In the genomic region with DNA sequence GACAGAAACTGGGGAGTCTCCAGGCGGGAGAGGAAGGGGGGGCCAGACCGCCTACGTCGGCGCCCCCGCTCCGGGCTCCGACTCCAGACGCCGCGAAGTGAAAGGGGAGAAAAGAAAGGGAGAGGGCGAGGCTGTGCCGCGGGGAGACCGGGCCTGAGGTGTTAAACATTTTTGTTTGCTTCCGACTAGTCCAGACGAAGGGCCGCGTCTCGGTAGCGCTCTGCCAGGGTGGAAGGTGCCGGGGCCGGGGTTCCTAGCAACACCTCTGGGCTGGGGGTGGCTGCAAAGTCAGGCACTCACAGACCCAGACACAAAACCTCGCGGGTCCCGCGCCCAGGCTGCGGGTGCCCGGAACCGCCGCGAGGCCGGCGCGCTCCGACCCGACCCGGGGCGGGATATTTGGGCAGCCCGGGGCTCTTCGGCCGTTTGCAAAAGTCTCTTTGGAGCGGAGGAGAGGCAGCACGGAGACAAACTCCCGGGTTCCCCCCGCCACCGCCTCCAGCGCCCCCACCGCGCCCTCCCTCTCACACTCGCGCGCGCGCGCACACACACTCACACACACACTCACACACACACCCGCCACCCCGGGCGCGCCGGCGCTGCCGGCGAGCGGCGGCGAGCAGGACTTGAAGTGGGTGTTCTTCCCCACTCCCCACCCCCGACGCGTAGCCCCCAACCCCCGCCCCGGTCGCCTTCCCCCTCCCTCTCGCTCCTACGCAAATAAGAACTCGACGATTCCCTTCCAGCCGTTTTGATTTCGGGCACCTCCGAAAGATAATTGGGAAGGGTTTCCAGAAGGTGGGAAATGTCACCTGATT, we compare ENCODE assay signal across 8 cellular contexts. TPM values are rescaled to one million over a fixed set of nuclear protein-coding genes. Genes with fewer than 3 reads are reported as not detected.
DNase-seq lines count a peak whose midpoint lies in the region; ATAC-seq, FAIRE-seq and TF ChIP-seq lines count a peak whose summit lies in the region.

No MANE protein-coding gene starts in this region.

- no peaks in the 10 kb centered on the region for H3K27me3 ChIP-seq in bronchial epithelial cell (ENCODE audit: control insufficient read depth, insufficient read depth, low read length)
- no peaks in the 10 kb centered on the region for H3K27me3 ChIP-seq in keratinocyte (ENCODE audit: control insufficient read depth, extremely low read depth, insufficient read depth, low read length)

- H3K4me3 ChIP-seq in bronchial epithelial cell (ENCODE audit: low read depth, low read length) (peak overlapping the region; percentile 55), keratinocyte (ENCODE audit: control insufficient read depth in 2 of 3, extremely low read depth in 1 of 3, insufficient read depth in 2 of 3, low read depth in 1 of 3, low read length in 3 of 3) (peak overlapping the region; percentile 54 to 100 (median 84))

- H3K4me2 ChIP-seq in keratinocyte (ENCODE audit: control insufficient read depth, extremely low read depth, insufficient read depth, low read depth, low read length) = peak overlapping the region; percentile 85

- no peak for FAIRE-seq in bronchial epithelial cell (lab: Jason Lieb, UNC)
- FAIRE-seq in keratinocyte (lab: Jason Lieb, UNC) = no peak

- H3K9me1 ChIP-seq in keratinocyte (ENCODE audit: control insufficient read depth, extremely low read depth, insufficient read depth, low read length) = no peaks in the 10 kb centered on the region

- H3K36me3 ChIP-seq in bronchial epithelial cell (ENCODE audit: control insufficient read depth, insufficient read depth, low read length) (no peaks in the 10 kb centered on the region), keratinocyte (ENCODE audit: control insufficient read depth in 2 of 2, extremely low read depth in 1 of 2, insufficient read depth in 2 of 2, low read length in 2 of 2) (peaks cover 10 to 22% of the 10 kb centered on the region in 2 experiments)

- peaks cover 4% of the 10 kb centered on the region for H4K20me1 ChIP-seq in keratinocyte (ENCODE audit: control insufficient read depth, extremely low read depth, insufficient read depth, low read length)

- H3K9ac ChIP-seq in keratinocyte (ENCODE audit: control insufficient read depth, extremely low read depth, insufficient read depth, low read length) = peak overlapping the region; percentile 99

- peaks cover 31% of the 10 kb centered on the region for H3K79me2 ChIP-seq in keratinocyte (ENCODE audit: control insufficient read depth, insufficient read depth, low read length)

- CTCF ChIA-PET in RWPE1 (lab: Yijun Ruan, JAX) = interaction anchor here (0.5 to 1.0 kb wide), 4 partner anchors 281 to 742 kb away, joined by 3 to 4 read pairs (median 3); no protein-coding TSS in a partner anchor

- dilution Hi-C loops in keratinocyte (cut with MboI; ENCODE audit: extremely low pct_ligation_motif_present, low sequenced_read_pairs) = no loop called here

- DNase-seq in stimulated activated CD4-positive, alpha-beta T cell treated with anti-CD3 and anti-CD28 coated beads, Interleukin-1b, Interleukin-23, amount 100 ng/mL, for 48 hours = peak; percentile 10
- no peak for DNase-seq in stimulated activated CD4-positive, alpha-beta T cell treated with anti-CD3 and anti-CD28 coated beads, Interleukin-12 subunit alpha, Interleukin-12 subunit beta, amount 100 ng/mL, for 4 hours
- DNase-seq in RWPE1 (ENCODE audit: low spot score) = peak; percentile 74
- DNase-seq in bronchial epithelial cell (ENCODE audit: low read depth) = no peak
- DNase-seq in keratinocyte (ENCODE audit: low read depth, low spot score) = no peak
- peak; percentile 39 for DNase-seq in stimulated activated CD4-positive, alpha-beta T cell treated with anti-CD3 and anti-CD28 coated beads, Interleukin-4, amount 100 ng/mL, for 1 hour
- no peak for DNase-seq in cerebellar nuclear complex (lab: John Stamatoyannopoulos, UW)

- peaks cover 15% of the 10 kb centered on the region for H3K4me1 ChIP-seq in keratinocyte (ENCODE audit: control insufficient read depth, extremely low read depth, insufficient read depth, low read length)

- no peak for ATAC-seq in GM19023 (IDR thresholded peaks at IDR 0.05; ENCODE audit: unreplicated experiment)

- H3K9me3 ChIP-seq in keratinocyte (ENCODE audit: control insufficient read depth, low read depth, low read length) = no peaks in the 10 kb centered on the region

- H3K27ac ChIP-seq in RWPE1 (peak overlapping the region; percentile 97), keratinocyte (ENCODE audit: control insufficient read depth, insufficient read depth, low read length) (peak overlapping the region; percentile 97)

- POLR2A ChIA-PET in RWPE1 (lab: Yijun Ruan, JAX; ENCODE audit: low non-redundant PET) = no interaction called here

- TF ChIP-seq CTCF in RWPE1 (conservative IDR thresholded peaks at IDR 0.05; ENCODE audit: low read depth) (no peak), bronchial epithelial cell (IDR thresholded peaks at IDR 0.05; ENCODE audit: insufficient read depth, low read length, severe bottlenecking) (no peak), keratinocyte (optimal IDR thresholded peaks at IDR 0.05 in 1 of 3, IDR thresholded peaks at IDR 0.05 in 1 of 3, conservative IDR thresholded peaks at IDR 0.05 in 1 of 3; ENCODE audit: extremely low read depth in 1 of 3, insufficient read depth in 2 of 3, low read length in 3 of 3) (no peak)

- H2AFZ ChIP-seq in keratinocyte (ENCODE audit: control insufficient read depth, low read length) = peak overlapping the region; percentile 47

RNA-seq across cellular contexts. Expression of gene FST, which starts 0.6 kb away (rescaled TPM):
- 12.8 and 85.0 TPM in 2 replicates for total RNA-seq in bronchial epithelial cell
- polyA plus RNA-seq in keratinocyte = 139 to 557 TPM (median 276 TPM) in 3 replicates
- polyA plus RNA-seq in keratinocyte (2011; ENCODE audit: low read depth) = 77.5 TPM
- 105 and 118 TPM in 2 replicates for polyA plus RNA-seq in keratinocyte (2011; cell fraction: cytosol; rRNA removed)
- 265 and 297 TPM in 2 replicates for polyA plus RNA-seq in keratinocyte (2011; cell fraction: nucleus; rRNA removed)
- polyA plus RNA-seq in keratinocyte (2012; ENCODE audit: low replicate concordance) = 81.9 and 365 TPM in 2 replicates
- 59.5 to 152 TPM (median 143 TPM) in 3 replicates for polyA minus RNA-seq in keratinocyte
- 65.6 TPM for polyA minus RNA-seq in keratinocyte (2011; cell fraction: cytosol; rRNA and poly(A)+ RNA removed)
- 71.0 and 123 TPM in 2 replicates for polyA minus RNA-seq in keratinocyte (2011; cell fraction: nucleus; rRNA and poly(A)+ RNA removed)

Comparison
In these comparisons a context has a peak if more than half of its experiments do, and no peak if none do; other contexts are left out.
1. DNase-seq: peak in stimulated activated CD4-positive, alpha-beta T cell treated with anti-CD3 and anti-CD28 coated beads, Interleukin-1b, Interleukin-23, amount 100 ng/mL, for 48 hours (single experiment), RWPE1 (single experiment) and stimulated activated CD4-positive, alpha-beta T cell treated with anti-CD3 and anti-CD28 coated beads, Interleukin-4, amount 100 ng/mL, for 1 hour (single experiment); none in stimulated activated CD4-positive, alpha-beta T cell treated with anti-CD3 and anti-CD28 coated beads, Interleukin-12 subunit alpha, Interleukin-12 subunit beta, amount 100 ng/mL, for 4 hours (single experiment), bronchial epithelial cell (single experiment), keratinocyte (single experiment) and cerebellar nuclear complex (0 of 2).